In the genomic region with DNA sequence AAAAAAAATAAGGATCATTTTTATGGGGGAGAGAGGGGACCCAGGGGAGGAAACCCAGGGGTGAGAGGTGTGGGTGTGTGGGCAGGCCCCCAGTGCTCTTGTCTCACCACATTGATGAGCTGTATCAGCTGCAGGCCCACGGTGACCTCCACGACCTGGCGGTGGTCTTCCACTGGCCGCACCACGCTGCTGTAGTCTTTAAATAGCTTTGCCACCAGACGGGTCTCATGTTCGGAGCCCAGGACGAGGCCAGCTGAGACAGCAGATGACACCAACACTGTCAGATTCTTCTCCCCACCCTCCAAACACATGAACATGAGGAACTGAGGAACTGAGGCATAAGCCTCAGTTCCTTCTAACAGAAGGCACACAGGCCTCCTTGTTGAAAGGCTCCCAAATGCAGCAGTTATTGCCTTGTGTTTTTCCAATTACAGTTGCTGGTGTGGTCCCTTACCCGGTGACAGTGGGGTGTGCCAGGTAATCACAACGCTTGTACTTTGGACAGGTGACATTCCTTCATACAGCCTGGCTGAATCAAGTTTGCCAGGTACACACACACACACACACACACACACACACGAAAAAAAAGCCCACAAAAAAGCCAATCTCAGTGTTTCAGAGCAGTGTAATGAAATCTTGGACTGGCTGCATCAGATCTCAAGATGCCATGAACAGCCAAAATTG, we compare ENCODE assay signal across 1 cellular context.
TF ChIP-seq lines count a peak whose summit lies in the region.

No MANE protein-coding gene starts in this region.

TF ChIP-seq in HepG2, 621 proteins besides CTCF, POLR2A, EP300 and RAD21:
- TF ChIP-seq ZNF619 (CRISPR knock-in tag; IDR thresholded peaks at IDR 0.05) = no peak
- TF ChIP-seq ZBTB7B (CRISPR knock-in tag; IDR thresholded peaks at IDR 0.05) = no peak
- TF ChIP-seq, protein P1, sequence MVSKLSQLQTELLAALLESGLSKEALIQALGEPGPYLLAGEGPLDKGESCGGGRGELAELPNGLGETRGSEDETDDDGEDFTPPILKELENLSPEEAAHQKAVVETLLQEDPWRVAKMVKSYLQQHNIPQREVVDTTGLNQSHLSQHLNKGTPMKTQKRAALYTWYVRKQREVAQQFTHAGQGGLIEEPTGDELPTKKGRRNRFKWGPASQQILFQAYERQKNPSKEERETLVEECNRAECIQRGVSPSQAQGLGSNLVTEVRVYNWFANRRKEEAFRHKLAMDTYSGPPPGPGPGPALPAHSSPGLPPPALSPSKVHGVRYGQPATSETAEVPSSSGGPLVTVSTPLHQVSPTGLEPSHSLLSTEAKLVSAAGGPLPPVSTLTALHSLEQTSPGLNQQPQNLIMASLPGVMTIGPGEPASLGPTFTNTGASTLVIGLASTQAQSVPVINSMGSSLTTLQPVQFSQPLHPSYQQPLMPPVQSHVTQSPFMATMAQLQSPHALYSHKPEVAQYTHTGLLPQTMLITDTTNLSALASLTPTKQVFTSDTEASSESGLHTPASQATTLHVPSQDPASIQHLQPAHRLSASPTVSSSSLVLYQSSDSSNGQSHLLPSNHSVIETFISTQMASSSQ (IDR thresholded peaks at IDR 0.05; ENCODE audit: low read depth) = no peak
- TF ChIP-seq, protein P1 (CRISPR knock-in tag; IDR thresholded peaks at IDR 0.05; ENCODE audit: borderline replicate concordance) = no peak
- TF ChIP-seq ZFP36L1 (CRISPR knock-in tag; IDR thresholded peaks at IDR 0.05) = no peak
- no peak for TF ChIP-seq ZNF75D (CRISPR knock-in tag; IDR thresholded peaks at IDR 0.05; ENCODE audit: borderline replicate concordance)
- no peak for TF ChIP-seq MATR3 (CRISPR knock-in tag; IDR thresholded peaks at IDR 0.05)
- no peak for TF ChIP-seq ATF3 (CRISPR knock-in tag; IDR thresholded peaks at IDR 0.05)
- TF ChIP-seq BRCA1 (CRISPR knock-in tag; IDR thresholded peaks at IDR 0.05) = no peak
- no peak for TF ChIP-seq SIN3A (IDR thresholded peaks at IDR 0.05; ENCODE audit: borderline replicate concordance, low read depth, low read length)
- TF ChIP-seq RFX1 (IDR thresholded peaks at IDR 0.05) = no peak
- TF ChIP-seq JDP2 (CRISPR knock-in tag; IDR thresholded peaks at IDR 0.05; ENCODE audit: borderline replicate concordance) = no peak
- TF ChIP-seq TOPORS (CRISPR knock-in tag; IDR thresholded peaks at IDR 0.05) = no peak
- TF ChIP-seq ZNF12 (CRISPR knock-in tag; IDR thresholded peaks at IDR 0.05) = no peak
- no peak for TF ChIP-seq SCMH1 (CRISPR knock-in tag; IDR thresholded peaks at IDR 0.05; ENCODE audit: borderline replicate concordance)
- no peak for TF ChIP-seq SOX13 (IDR thresholded peaks at IDR 0.05)
- no peak for TF ChIP-seq SOX13 (CRISPR knock-in tag; conservative IDR thresholded peaks at IDR 0.05 in 1 of 2, IDR thresholded peaks at IDR 0.05 in 1 of 2)
- TF ChIP-seq ZSCAN9 (CRISPR knock-in tag; IDR thresholded peaks at IDR 0.05; ENCODE audit: borderline replicate concordance) = no peak
- TF ChIP-seq HCFC1 (IDR thresholded peaks at IDR 0.05; ENCODE audit: low read depth, low read length) = no peak
- no peak for TF ChIP-seq SP2 (CRISPR knock-in tag; IDR thresholded peaks at IDR 0.05)
